ENCODE assay signal across 9 cellular contexts in genomic region chr14:33432407-33433023, GRCh38.
DNase-seq lines count a peak whose midpoint lies in the region; ATAC-seq, FAIRE-seq and TF ChIP-seq lines count a peak whose summit lies in the region.
"Had no signal": no experiment of that assay in that cellular context is flagged by ENCODE, and none has a peak within 500 bp of the region (broad histone marks: within the 10 kb centered on the region; RNA-seq: fewer than 3 reads in every experiment).

No MANE protein-coding gene starts in this region.

- ATAC-seq in pancreas = peak in 3 of 4 donors; percentile 48 to 53 (median 53)

- H3K27ac ChIP-seq in pancreas (no peak overlapping the region), ascending aorta (no peak overlapping the region)

- WGBS in pancreas, 2 donors = 23 to 29% methylated on average over 3 of the region's 3 CpGs

- H3K4me1 ChIP-seq in pancreas (no peaks in the 10 kb centered on the region), ascending aorta (no peaks in the 10 kb centered on the region)

- intact Hi-C loops in pancreas (cut with DNase I) = no loop called here
- intact Hi-C loops in ascending aorta (cut with DNase I) = no loop called here

- H3K36me3 ChIP-seq in pancreas (no peaks in the 10 kb centered on the region), ascending aorta (no peaks in the 10 kb centered on the region)

- TF ChIP-seq CTCF in choroid plexus epithelial cell (conservative IDR thresholded peaks at IDR 0.05; ENCODE audit: low read depth, low read length) (peak; percentile 72), pancreas (IDR thresholded peaks at IDR 0.05) (peak in 3 of 4 donors; percentile 19 to 32 (median 25)), ascending aorta (IDR thresholded peaks at IDR 0.05) (peak in 1 of 3 experiments; percentile 9)

- peak; percentile 39 for FAIRE-seq in pancreas (lab: Jason Lieb, UNC)
- no peak for FAIRE-seq in frontal cortex (lab: Jason Lieb, UNC)
- FAIRE-seq: TTC549 had no signal

- H3K27me3 ChIP-seq in pancreas = no peaks in the 10 kb centered on the region
- no peaks in the 10 kb centered on the region for H3K27me3 ChIP-seq in ascending aorta

- H3K4me3 ChIP-seq in choroid plexus epithelial cell (ENCODE audit: low read depth, low read length) = no peak overlapping the region
- H3K4me3 ChIP-seq in pancreas = no peak overlapping the region
- H3K4me3 ChIP-seq in ascending aorta = no peak overlapping the region

- H3K9me3 ChIP-seq in pancreas (no peaks in the 10 kb centered on the region), ascending aorta (no peaks in the 10 kb centered on the region)

- DNase-seq in DMS 273 (lab: John Stamatoyannopoulos, UW; ENCODE audit: unreplicated experiment) = peak; percentile 55
- DNase-seq in DMS 273 treated with DMSO at 0.1 percent for 48 hours (lab: John Stamatoyannopoulos, UW) = no peak
- peak; percentile 13 for DNase-seq in NCI-H2196 treated with DMSO at 0.1 percent for 48 hours (lab: John Stamatoyannopoulos, UW; ENCODE audit: unreplicated experiment)
- peak; percentile 79 for DNase-seq in choroid plexus epithelial cell (ENCODE audit: low read depth)
- peak in 1 of 6 donors; percentile 15 for DNase-seq in pancreas
- no peak for DNase-seq in GDM1 (lab: John Stamatoyannopoulos, UW)
- no peak for DNase-seq in ascending aorta (ENCODE audit: low spot score in 2 of 2)
- DNase-seq in frontal cortex (ENCODE audit: low spot score in 2 of 2) = no peak

Comparison
In these comparisons a context has a peak if more than half of its experiments do, and no peak if none do; other contexts are left out.
1. DNase-seq: peak in DMS 273 (single experiment), NCI-H2196 treated with DMSO at 0.1 percent for 48 hours (single experiment) and choroid plexus epithelial cell (single experiment); none in DMS 273 treated with DMSO at 0.1 percent for 48 hours (single experiment), GDM1 (single experiment), ascending aorta (0 of 2) and frontal cortex (0 of 2).